In genomic region chr13:93959796-93960533, GRCh38 we compare ENCODE assay signal across 18 cellular contexts.
DNase-seq lines count a peak whose midpoint lies in the region; ATAC-seq and TF ChIP-seq lines count a peak whose summit lies in the region.
"Had no signal": no experiment of that assay in that cellular context is flagged by ENCODE, and none has a peak within 500 bp of the region (broad histone marks: within the 10 kb centered on the region; RNA-seq: fewer than 3 reads in every experiment).

No MANE protein-coding gene starts in this region.

- no peak overlapping the region for H3K27ac ChIP-seq in mesendoderm (ENCODE audit: low read depth, low read length)

- ATAC-seq in GM18502 (IDR thresholded peaks at IDR 0.05; ENCODE audit: poor library complexity, unreplicated experiment) (no peak), Right ventricle myocardium inferior (no peak)

- no peak overlapping the region for H3K56ac ChIP-seq in mesendoderm (ENCODE audit: low read length)

- H3K4me1 ChIP-seq in mesendoderm (ENCODE audit: control insufficient read depth, low read depth, low read length): peaks cover 1% of the 10 kb centered on the region

- intact Hi-C loops in Right ventricle myocardium inferior (cut with DNase I): no loop called here

- H3K4ac ChIP-seq in mesendoderm (ENCODE audit: low read depth, low read length): no peak overlapping the region

- H3K79me2 ChIP-seq in mesendoderm (ENCODE audit: control insufficient read depth, insufficient read depth, low read length): no peaks in the 10 kb centered on the region

- no peak overlapping the region for H3K9ac ChIP-seq in mesendoderm (ENCODE audit: low read length)

- H3K79me1 ChIP-seq in mesendoderm (ENCODE audit: low read length): no peaks in the 10 kb centered on the region

- no peak overlapping the region for H2AK5ac ChIP-seq in mesendoderm (ENCODE audit: low read length)

- H3K4me3 ChIP-seq in choroid plexus epithelial cell (ENCODE audit: low read depth, low read length) (no peak overlapping the region), mesendoderm (ENCODE audit: low read length) (no peak overlapping the region)

- DNase-seq in EL: peak; percentile 25
- peak; percentile 89 for DNase-seq in NCI-H82 (lab: John Stamatoyannopoulos, UW)
- DNase-seq in choroid plexus epithelial cell (ENCODE audit: low read depth): peak; percentile 24
- DNase-seq in mesendoderm: peak; percentile 65
- no peak for DNase-seq in GM10266 (ENCODE audit: extremely low spot score)
- no peak for DNase-seq in HCEC 1CT
- DNase-seq in Right ventricle myocardium inferior (ENCODE audit: missing footprints): no peak
- DNase-seq: BE2C, DMS53, H9, KG1, NCI-H1105, NCI-H146, NCI-H2029, NCI-H2227 treated with DMSO at 0.1 percent for 48 hours, NCI-H510A, Right ventricle myocardium superior had no signal

- no peak overlapping the region for H2BK5ac ChIP-seq in mesendoderm (ENCODE audit: low read length)

- H3K27me3 ChIP-seq in mesendoderm (ENCODE audit: insufficient read depth, low read length, poor library complexity): no peaks in the 10 kb centered on the region
- H3K27me3 ChIP-seq: BE2C had no signal

- H3K4me2 ChIP-seq in mesendoderm (ENCODE audit: low read length): no peak overlapping the region

- H2BK120ac ChIP-seq in mesendoderm (ENCODE audit: low read depth, low read length): no peak overlapping the region

- no peaks in the 10 kb centered on the region for H3K36me3 ChIP-seq in mesendoderm (ENCODE audit: control insufficient read depth, insufficient read depth, low read length)
- H3K36me3 ChIP-seq: BE2C had no signal

- no peak overlapping the region for H2BK15ac ChIP-seq in mesendoderm (replicated peaks; ENCODE audit: low read depth)

- H4K8ac ChIP-seq in mesendoderm (ENCODE audit: low read depth, low read length): no peak overlapping the region

- no peak for TF ChIP-seq CTCF in choroid plexus epithelial cell (conservative IDR thresholded peaks at IDR 0.05; ENCODE audit: low read depth, low read length)
- no peak for TF ChIP-seq CTCF in GM10266 (IDR thresholded peaks at IDR 0.05; ENCODE audit: control insufficient read depth, insufficient read depth, low read depth, missing control alignments)

- no CpG with 5 or more reads among the region's 10 CpGs for WGBS in mesendoderm (ENCODE audit: extremely low coverage, insufficient coverage, low lambda C conversion rate)

- no peak overlapping the region for H3K18ac ChIP-seq in mesendoderm (ENCODE audit: low read length)

- no peak overlapping the region for H3K23ac ChIP-seq in mesendoderm (ENCODE audit: low read length)

- no peak overlapping the region for H4K5ac ChIP-seq in mesendoderm (ENCODE audit: low read length)

Comparison
In these comparisons a context has a peak if more than half of its experiments do, and no peak if none do; other contexts are left out.
1. DNase-seq: peak in EL (single experiment), NCI-H82 (single experiment), choroid plexus epithelial cell (single experiment) and mesendoderm (single experiment); none in GM10266 (single experiment), HCEC 1CT (single experiment) and Right ventricle myocardium inferior (single experiment).